ENCODE assay signal across 25 cellular contexts in genomic region chr3:20539666-20540460, GRCh38.
"Had no signal": no experiment of that assay in that cellular context is flagged by ENCODE, and none has a peak within 500 bp of the region (broad histone marks: within the 10 kb centered on the region; RNA-seq: fewer than 3 reads in every experiment).

No MANE protein-coding gene starts in this region.

- H3K27me3 ChIP-seq: Peyer's patch had no signal

- H3K36me3 ChIP-seq: Peyer's patch had no signal

- H3K27ac Mint-ChIP-seq: activated B cell treated with CpG ODN at 0.5 μM for 24 hours; activated CD4-positive, alpha-beta T cell treated with anti-CD3 and anti-CD28 coated beads, Interleukin-2, amount 10 ng/mL, durations not matched to agents 24 days and 14 days; activated CD8-positive, alpha-beta memory T cell treated with anti-CD3 and anti-CD28 coated beads, Interleukin-2, amount 10 ng/mL, durations not matched to agents 7 days and 5 days; activated naive CD4-positive, alpha-beta T cell treated with anti-CD3 and anti-CD28 coated beads for 36 hours; activated naive CD8-positive, alpha-beta T cell treated with anti-CD3 and anti-CD28 coated beads for 36 hours; dendritic cell treated with granulocyte-macrophage colony-stimulating factor and Interleukin-4, amounts not matched to agents 40 ng/mL and 50 ng/mL, for 4 days; T-helper 1 cell treated with Interleukin-12 subunit alpha and Interleukin-12 subunit beta and Interleukin-4 antibody, amounts not matched to agents 30 μg/mL and 1 μg/mL, for 36 hours had no signal

- H3K36me3 Mint-ChIP-seq: activated CD8-positive, alpha-beta memory T cell treated with anti-CD3 and anti-CD28 coated beads, Interleukin-2, amount 10 ng/mL, durations not matched to agents 7 days and 5 days; activated naive CD8-positive, alpha-beta T cell treated with anti-CD3 and anti-CD28 coated beads for 36 hours had no signal

- H3K9me3 Mint-ChIP-seq: activated B cell treated with CpG ODN at 0.5 μM for 24 hours; activated CD4-positive, alpha-beta T cell treated with anti-CD3 and anti-CD28 coated beads, Interleukin-2, amount 10 ng/mL, durations not matched to agents 24 days and 14 days; activated naive CD4-positive, alpha-beta T cell treated with anti-CD3 and anti-CD28 coated beads for 36 hours; activated naive CD8-positive, alpha-beta T cell treated with anti-CD3 and anti-CD28 coated beads for 36 hours; activated T-cell treated with anti-CD3 and anti-CD28 coated beads, Interleukin-2, amount 50 U/mL, for 4 hours; dendritic cell treated with granulocyte-macrophage colony-stimulating factor and Interleukin-4, amounts not matched to agents 40 ng/mL and 50 ng/mL, for 4 days; T-helper 1 cell treated with Interleukin-12 subunit alpha and Interleukin-12 subunit beta and Interleukin-4 antibody, amounts not matched to agents 30 μg/mL and 1 μg/mL, for 36 hours had no signal

- H3K9ac ChIP-seq: SK-N-SH had no signal

- H3K27ac ChIP-seq: Peyer's patch, RWPE1 had no signal

- H3K27me3 Mint-ChIP-seq: activated B cell treated with CpG ODN at 0.5 μM for 24 hours; activated CD4-positive, alpha-beta T cell treated with anti-CD3 and anti-CD28 coated beads, Interleukin-2, amount 10 ng/mL, durations not matched to agents 24 days and 14 days; activated CD8-positive, alpha-beta memory T cell treated with anti-CD3 and anti-CD28 coated beads, Interleukin-2, amount 10 ng/mL, durations not matched to agents 7 days and 5 days; activated naive CD8-positive, alpha-beta T cell treated with anti-CD3 and anti-CD28 coated beads for 36 hours; dendritic cell treated with granulocyte-macrophage colony-stimulating factor and Interleukin-4, amounts not matched to agents 40 ng/mL and 50 ng/mL, for 4 days had no signal

- H3K4me3 ChIP-seq: K562, Peyer's patch had no signal

- H3K4me2 ChIP-seq: SK-N-SH had no signal

- DNase-seq: activated B cell treated with CpG ODN at 0.5 μM for 24 hours; activated CD4-positive, alpha-beta T cell treated with anti-CD3 and anti-CD28 coated beads for 1 hour; activated CD4-positive, alpha-beta T cell treated with anti-CD3 and anti-CD28 coated beads, Interleukin-2, amount 10 ng/mL, durations not matched to agents 24 days and 14 days; activated CD4-positive, alpha-beta T cell treated with anti-CD3 and anti-CD28 coated beads, Interleukin-2, amount 50 U/mL, for 48 hours; activated CD8-positive, alpha-beta memory T cell treated with anti-CD3 and anti-CD28 coated beads, Interleukin-2, amount 10 ng/mL, durations not matched to agents 7 days and 5 days; activated effector memory CD4-positive, alpha-beta T cell treated with anti-CD3 and anti-CD28 coated beads, Interleukin-2, amount 50 U/mL, for 16 hours; activated naive CD4-positive, alpha-beta T cell treated with anti-CD3 and anti-CD28 coated beads for 36 hours; activated naive CD8-positive, alpha-beta T cell treated with anti-CD3 and anti-CD28 coated beads for 36 hours; activated T-cell treated with anti-CD3 and anti-CD28 coated beads, Interleukin-2, amount 50 U/mL, for 4 hours; anterior cingulate cortex; cerebellar nuclear complex; Karpas-422; MM.1S; NCI-H1105; NCI-H1436; NCI-H187 treated with DMSO at 0.1 percent for 48 hours; NCI-H2081 treated with DMSO at 0.1 percent for 48 hours; NCI-H226; Peyer's patch; SHP77 treated with DMSO at 0.1 percent for 48 hours; SK-N-SH had no signal

- ATAC-seq: activated CD8-positive, alpha-beta memory T cell treated with anti-CD3 and anti-CD28 coated beads, Interleukin-2, amount 10 ng/mL, durations not matched to agents 7 days and 5 days; activated T-cell treated with anti-CD3 and anti-CD28 coated beads, Interleukin-2, amount 50 U/mL, for 4 hours; K562 had no signal

- H3K9me3 ChIP-seq: Peyer's patch, SK-N-SH had no signal

- H3K4me1 ChIP-seq: Peyer's patch had no signal

- H3K4me1 Mint-ChIP-seq: activated B cell treated with CpG ODN at 0.5 μM for 24 hours; activated CD4-positive, alpha-beta T cell treated with anti-CD3 and anti-CD28 coated beads, Interleukin-2, amount 10 ng/mL, durations not matched to agents 24 days and 14 days; activated CD8-positive, alpha-beta memory T cell treated with anti-CD3 and anti-CD28 coated beads, Interleukin-2, amount 10 ng/mL, durations not matched to agents 7 days and 5 days; activated naive CD8-positive, alpha-beta T cell treated with anti-CD3 and anti-CD28 coated beads for 36 hours had no signal

- H3K4me3 Mint-ChIP-seq: activated B cell treated with CpG ODN at 0.5 μM for 24 hours; activated CD4-positive, alpha-beta T cell treated with anti-CD3 and anti-CD28 coated beads, Interleukin-2, amount 10 ng/mL, durations not matched to agents 24 days and 14 days; activated CD8-positive, alpha-beta memory T cell treated with anti-CD3 and anti-CD28 coated beads, Interleukin-2, amount 10 ng/mL, durations not matched to agents 7 days and 5 days; activated naive CD4-positive, alpha-beta T cell treated with anti-CD3 and anti-CD28 coated beads for 36 hours; activated naive CD8-positive, alpha-beta T cell treated with anti-CD3 and anti-CD28 coated beads for 36 hours; activated T-cell treated with anti-CD3 and anti-CD28 coated beads, Interleukin-2, amount 50 U/mL, for 4 hours; dendritic cell treated with granulocyte-macrophage colony-stimulating factor and Interleukin-4, amounts not matched to agents 40 ng/mL and 50 ng/mL, for 4 days; T-helper 1 cell treated with Interleukin-12 subunit alpha and Interleukin-12 subunit beta and Interleukin-4 antibody, amounts not matched to agents 30 μg/mL and 1 μg/mL, for 36 hours had no signal
